8 cellular contexts compared by ENCODE assay signal in the genomic region with DNA sequence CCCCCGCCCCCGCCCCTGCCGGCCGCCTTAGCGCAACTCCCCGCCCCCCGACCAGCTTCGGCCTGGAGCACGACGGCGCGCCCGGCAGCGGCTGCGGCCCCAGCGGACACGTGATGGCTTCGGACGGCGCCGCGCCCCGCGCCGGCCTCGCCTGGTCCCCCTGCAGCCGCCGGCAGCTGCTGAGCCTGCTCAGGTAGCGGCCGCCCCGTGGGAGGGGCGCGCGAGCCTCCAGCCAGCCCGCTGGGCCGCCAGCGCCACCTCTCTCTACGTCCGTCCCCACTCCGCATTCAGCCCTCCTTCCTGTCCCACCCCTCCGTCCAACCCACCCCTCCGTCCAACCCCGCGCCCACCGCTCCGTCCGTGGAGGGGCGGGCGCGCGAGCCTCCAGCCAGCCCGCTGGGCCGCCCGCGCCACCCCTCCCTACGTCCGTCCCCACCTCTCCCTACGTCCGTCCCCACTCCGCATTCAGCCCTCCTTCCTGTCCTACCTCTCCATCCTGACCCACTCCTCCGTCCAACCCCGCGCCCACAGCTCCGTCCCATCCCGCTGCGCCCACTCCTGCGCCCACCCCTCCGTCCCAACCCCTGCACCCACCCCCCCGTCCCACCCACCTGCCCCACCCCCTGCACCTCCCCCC. TPM values are rescaled to one million over a fixed set of nuclear protein-coding genes. Genes with fewer than 3 reads are reported as not detected.
A peak's percentile ranks its signal among the peaks of the same experiment; 100 is the strongest.
DNase-seq lines count a peak whose midpoint lies in the region; ATAC-seq and TF ChIP-seq lines count a peak whose summit lies in the region.

No MANE protein-coding gene starts in this region.

- no peak overlapping the region for H3K9ac ChIP-seq in endodermal cell (ENCODE audit: extremely low read depth, low read length, poor library complexity, severe bottlenecking)

- peak; percentile 53 to 73 for ATAC-seq in natural killer cell treated with Interleukin-12 subunit alpha and Interleukin-12 subunit beta and Interleukin-15 and Interleukin-18, amount 100 ng/mL, for 72 hours
- ATAC-seq in HG02970 (IDR thresholded peaks at IDR 0.05; ENCODE audit: low FRiP score, unreplicated experiment) = no peak
- ATAC-seq in omental fat pad (ENCODE audit: low FRiP score) = no peak

- peaks cover 10% of the 10 kb centered on the region for H3K9me3 ChIP-seq in endodermal cell (ENCODE audit: control insufficient read depth, low read length)

- H3K4me1 Mint-ChIP-seq in IgD-negative memory B cell = peaks cover 0 to 7% (median 6%) of the 10 kb centered on the region in 3 donors
- no peaks in the 10 kb centered on the region for H3K4me1 Mint-ChIP-seq in endodermal cell
- H3K4me1 Mint-ChIP-seq in natural killer cell treated with Interleukin-12 subunit alpha and Interleukin-12 subunit beta and Interleukin-15 and Interleukin-18, amount 100 ng/mL, for 72 hours (ENCODE audit: low read depth in 2 of 2) = no peaks in the 10 kb centered on the region

- no peaks in the 10 kb centered on the region for H3K9me3 Mint-ChIP-seq in IgD-negative memory B cell
- peaks cover 5% of the 10 kb centered on the region for H3K9me3 Mint-ChIP-seq in endodermal cell
- no peaks in the 10 kb centered on the region for H3K9me3 Mint-ChIP-seq in natural killer cell treated with Interleukin-12 subunit alpha and Interleukin-12 subunit beta and Interleukin-15 and Interleukin-18, amount 100 ng/mL, for 72 hours

- peak; percentile 49 for DNase-seq in DMS114 treated with DMSO at 0.1 percent for 48 hours (lab: John Stamatoyannopoulos, UW; ENCODE audit: unreplicated experiment)
- DNase-seq in endodermal cell = peak; percentile 86
- no peak for DNase-seq in natural killer cell treated with Interleukin-12 subunit alpha and Interleukin-12 subunit beta and Interleukin-15 and Interleukin-18, amount 100 ng/mL, for 72 hours (ENCODE audit: low spot score)
- DNase-seq in SKM-1 (lab: John Stamatoyannopoulos, UW; ENCODE audit: unreplicated experiment) = no peak
- DNase-seq in GF-D8 (lab: John Stamatoyannopoulos, UW) = no peak
- DNase-seq in omental fat pad (ENCODE audit: low spot score) = no peak

- H3K36me3 ChIP-seq in endodermal cell (ENCODE audit: control insufficient read depth, insufficient read depth, low read length) = no peaks in the 10 kb centered on the region

- H3K36me3 Mint-ChIP-seq in IgD-negative memory B cell (no peaks in the 10 kb centered on the region), endodermal cell (ENCODE audit: low read depth) (peaks cover 3% of the 10 kb centered on the region)
- no peaks in the 10 kb centered on the region for H3K36me3 Mint-ChIP-seq in natural killer cell treated with Interleukin-12 subunit alpha and Interleukin-12 subunit beta and Interleukin-15 and Interleukin-18, amount 100 ng/mL, for 72 hours

- H3K27ac ChIP-seq in endodermal cell (ENCODE audit: low read depth, low read length) = no peak overlapping the region

- peaks cover 4% of the 10 kb centered on the region for H3K27me3 Mint-ChIP-seq in IgD-negative memory B cell
- H3K27me3 Mint-ChIP-seq in endodermal cell (ENCODE audit: insufficient read depth) = peaks cover 6% of the 10 kb centered on the region
- H3K27me3 Mint-ChIP-seq in natural killer cell treated with Interleukin-12 subunit alpha and Interleukin-12 subunit beta and Interleukin-15 and Interleukin-18, amount 100 ng/mL, for 72 hours = peaks cover 2 to 11% of the 10 kb centered on the region in 2 donors

- peak overlapping the region in 3 of 4 donors; percentile 17 to 60 (median 30) for H3K4me3 Mint-ChIP-seq in IgD-negative memory B cell
- H3K4me3 Mint-ChIP-seq in endodermal cell = peak overlapping the region; percentile 55
- no peak overlapping the region for H3K4me3 Mint-ChIP-seq in natural killer cell treated with Interleukin-12 subunit alpha and Interleukin-12 subunit beta and Interleukin-15 and Interleukin-18, amount 100 ng/mL, for 72 hours

- H3K27ac Mint-ChIP-seq in IgD-negative memory B cell (no peak overlapping the region), endodermal cell (no peak overlapping the region)
- no peak overlapping the region for H3K27ac Mint-ChIP-seq in natural killer cell treated with Interleukin-12 subunit alpha and Interleukin-12 subunit beta and Interleukin-15 and Interleukin-18, amount 100 ng/mL, for 72 hours

- TF ChIP-seq CTCF in endodermal cell (conservative IDR thresholded peaks at IDR 0.05) (no peak), omental fat pad (IDR thresholded peaks at IDR 0.05) (no peak)

- H3K4me1 ChIP-seq in endodermal cell (ENCODE audit: control insufficient read depth, insufficient read depth, low read length) = no peaks in the 10 kb centered on the region

- no peaks in the 10 kb centered on the region for H3K27me3 ChIP-seq in endodermal cell (ENCODE audit: control insufficient read depth, insufficient read depth, low read length, poor library complexity, severe bottlenecking)

- H3K4me3 ChIP-seq in endodermal cell (ENCODE audit: low read length) = no peak overlapping the region

- 0 to 3% methylated on average over 6 to 62 of the region's 69 CpGs for WGBS in endodermal cell (ENCODE audit: insufficient coverage in 1 of 2, insufficient read length in 1 of 2), 2 experiments

RNA-seq across cellular contexts. Expression of a gene that starts 6.5 kb away (rescaled TPM):
- polyA plus RNA-seq in IgD-negative memory B cell = 0.35 TPM
- 10 to 100 TPM; 13.5 to 21.7 TPM for total RNA-seq in endodermal cell
- polyA plus RNA-seq in endodermal cell (2013, experiment 1 of 2) = 9.7 TPM
- polyA plus RNA-seq in endodermal cell (2013, experiment 2 of 2) = 7.6 TPM
- total RNA-seq in natural killer cell treated with Interleukin-12 subunit alpha and Interleukin-12 subunit beta and Interleukin-15 and Interleukin-18, amount 100 ng/mL, for 72 hours = 1 to 10 TPM in 1 of 2 donors, under 1 TPM in 1; 0.67 to 1.1 TPM
- 1 to 10 TPM; 1.1 to 3.0 (median 1.2) TPM for total RNA-seq in omental fat pad

RNA-seq across cellular contexts. Expression of a gene that starts 10.9 kb away (rescaled TPM):
- 31.6 TPM for polyA plus RNA-seq in IgD-negative memory B cell
- total RNA-seq in endodermal cell (10 to 100 TPM; 30.2 to 36.5 TPM), omental fat pad (10 to 100 TPM; 11.5 to 18.1 (median 15.4) TPM)
- polyA plus RNA-seq in endodermal cell (2013, experiment 1 of 2) = 23.1 TPM
- 20.9 TPM for polyA plus RNA-seq in endodermal cell (2013, experiment 2 of 2)
- 10 to 100 TPM; 34.3 to 55.1 TPM for total RNA-seq in natural killer cell treated with Interleukin-12 subunit alpha and Interleukin-12 subunit beta and Interleukin-15 and Interleukin-18, amount 100 ng/mL, for 72 hours

RNA-seq across cellular contexts. Expression of a gene that starts 31.1 kb away (rescaled TPM):
- polyA plus RNA-seq in IgD-negative memory B cell = 15.9 TPM
- total RNA-seq in endodermal cell (10 to 100 TPM; 30.6 to 35.0 TPM), omental fat pad (1 to 10 TPM; 2.7 to 6.9 (median 4.8) TPM)
- 26.8 TPM for polyA plus RNA-seq in endodermal cell (2013, experiment 1 of 2)
- 26.0 TPM for polyA plus RNA-seq in endodermal cell (2013, experiment 2 of 2)
- 1 to 10 TPM; 2.4 to 7.0 TPM for total RNA-seq in natural killer cell treated with Interleukin-12 subunit alpha and Interleukin-12 subunit beta and Interleukin-15 and Interleukin-18, amount 100 ng/mL, for 72 hours

RNA-seq across cellular contexts. Expression of a gene that starts 50.2 kb away (rescaled TPM):
- 65.2 TPM for polyA plus RNA-seq in IgD-negative memory B cell
- total RNA-seq in endodermal cell (10 to 100 TPM; 11.6 to 17.7 TPM), omental fat pad (1 to 10 TPM; 2.1 to 4.9 (median 4.1) TPM)
- 10.7 TPM for polyA plus RNA-seq in endodermal cell (2013, experiment 1 of 2)
- polyA plus RNA-seq in endodermal cell (2013, experiment 2 of 2) = 10.5 TPM
- total RNA-seq in natural killer cell treated with Interleukin-12 subunit alpha and Interleukin-12 subunit beta and Interleukin-15 and Interleukin-18, amount 100 ng/mL, for 72 hours = 10 to 100 TPM; 15.0 to 42.3 TPM

RNA-seq across cellular contexts. Expression of a gene that starts 52.5 kb away (rescaled TPM):
- polyA plus RNA-seq in IgD-negative memory B cell = 0.16 TPM
- total RNA-seq in endodermal cell = under 1 TPM in 1 of 2 donors, not detected in 1; 0.95 TPM
- 2.0 TPM for polyA plus RNA-seq in endodermal cell (2013, experiment 1 of 2)
- 1.2 TPM for polyA plus RNA-seq in endodermal cell (2013, experiment 2 of 2)
- under 1 TPM in 1 of 2 donors, not detected in 1; 0.19 TPM for total RNA-seq in natural killer cell treated with Interleukin-12 subunit alpha and Interleukin-12 subunit beta and Interleukin-15 and Interleukin-18, amount 100 ng/mL, for 72 hours
- total RNA-seq in omental fat pad = not detected

Comparison
In these comparisons a context has a peak if more than half of its experiments do, and no peak if none do; other contexts are left out.
1. DNase-seq: peak in DMS114 treated with DMSO at 0.1 percent for 48 hours (single experiment) and endodermal cell (single experiment); none in natural killer cell treated with Interleukin-12 subunit alpha and Interleukin-12 subunit beta and Interleukin-15 and Interleukin-18, amount 100 ng/mL, for 72 hours (single experiment), SKM-1 (single experiment), GF-D8 (single experiment) and omental fat pad (single experiment).
2. ATAC-seq: peak in natural killer cell treated with Interleukin-12 subunit alpha and Interleukin-12 subunit beta and Interleukin-15 and Interleukin-18, amount 100 ng/mL, for 72 hours (2 of 2); none in HG02970 (single experiment) and omental fat pad (single experiment).